1 cellular context compared by ENCODE assay signal in the genomic region with DNA sequence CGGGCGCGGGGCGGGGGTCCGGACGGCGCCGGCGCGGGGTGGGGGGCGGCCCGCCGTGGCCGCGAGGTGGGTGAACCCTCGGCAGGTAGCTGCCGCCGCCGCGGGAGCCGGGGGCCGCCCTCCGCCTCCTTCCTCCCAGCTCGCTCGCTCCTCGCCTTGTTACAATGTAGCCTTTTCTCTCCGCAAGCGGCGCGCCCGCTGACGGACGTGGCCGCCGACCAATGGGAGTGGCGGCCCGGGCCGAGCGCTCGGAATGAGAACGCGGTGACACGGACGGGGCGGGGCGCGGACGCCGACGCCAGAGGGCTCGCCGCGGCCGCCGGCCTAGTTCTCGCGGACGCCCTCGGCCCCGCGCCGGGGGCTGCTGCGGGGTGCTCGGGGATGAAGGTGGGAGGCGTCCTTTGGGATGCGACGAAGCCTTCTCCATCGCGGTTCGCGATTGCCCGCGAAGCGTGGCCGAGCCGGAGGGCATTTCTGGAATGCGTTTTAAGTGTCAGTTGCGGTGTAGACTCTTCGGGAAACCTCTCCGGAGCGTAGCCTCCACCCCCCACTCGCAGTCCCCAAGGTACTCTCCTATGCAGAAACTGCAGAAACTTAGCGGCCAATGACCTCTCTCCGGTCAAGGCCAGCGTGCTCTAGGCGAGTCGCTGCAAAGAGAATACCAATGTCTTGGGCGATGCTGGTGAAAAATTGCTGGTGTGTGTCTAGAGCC.
TF ChIP-seq lines count a peak whose summit lies in the region.

No MANE protein-coding gene starts in this region.

TF ChIP-seq in K562, 482 proteins besides CTCF, POLR2A, EP300 and RAD21 (continued from another document and continues in another):
- TF ChIP-seq, protein P1, sequence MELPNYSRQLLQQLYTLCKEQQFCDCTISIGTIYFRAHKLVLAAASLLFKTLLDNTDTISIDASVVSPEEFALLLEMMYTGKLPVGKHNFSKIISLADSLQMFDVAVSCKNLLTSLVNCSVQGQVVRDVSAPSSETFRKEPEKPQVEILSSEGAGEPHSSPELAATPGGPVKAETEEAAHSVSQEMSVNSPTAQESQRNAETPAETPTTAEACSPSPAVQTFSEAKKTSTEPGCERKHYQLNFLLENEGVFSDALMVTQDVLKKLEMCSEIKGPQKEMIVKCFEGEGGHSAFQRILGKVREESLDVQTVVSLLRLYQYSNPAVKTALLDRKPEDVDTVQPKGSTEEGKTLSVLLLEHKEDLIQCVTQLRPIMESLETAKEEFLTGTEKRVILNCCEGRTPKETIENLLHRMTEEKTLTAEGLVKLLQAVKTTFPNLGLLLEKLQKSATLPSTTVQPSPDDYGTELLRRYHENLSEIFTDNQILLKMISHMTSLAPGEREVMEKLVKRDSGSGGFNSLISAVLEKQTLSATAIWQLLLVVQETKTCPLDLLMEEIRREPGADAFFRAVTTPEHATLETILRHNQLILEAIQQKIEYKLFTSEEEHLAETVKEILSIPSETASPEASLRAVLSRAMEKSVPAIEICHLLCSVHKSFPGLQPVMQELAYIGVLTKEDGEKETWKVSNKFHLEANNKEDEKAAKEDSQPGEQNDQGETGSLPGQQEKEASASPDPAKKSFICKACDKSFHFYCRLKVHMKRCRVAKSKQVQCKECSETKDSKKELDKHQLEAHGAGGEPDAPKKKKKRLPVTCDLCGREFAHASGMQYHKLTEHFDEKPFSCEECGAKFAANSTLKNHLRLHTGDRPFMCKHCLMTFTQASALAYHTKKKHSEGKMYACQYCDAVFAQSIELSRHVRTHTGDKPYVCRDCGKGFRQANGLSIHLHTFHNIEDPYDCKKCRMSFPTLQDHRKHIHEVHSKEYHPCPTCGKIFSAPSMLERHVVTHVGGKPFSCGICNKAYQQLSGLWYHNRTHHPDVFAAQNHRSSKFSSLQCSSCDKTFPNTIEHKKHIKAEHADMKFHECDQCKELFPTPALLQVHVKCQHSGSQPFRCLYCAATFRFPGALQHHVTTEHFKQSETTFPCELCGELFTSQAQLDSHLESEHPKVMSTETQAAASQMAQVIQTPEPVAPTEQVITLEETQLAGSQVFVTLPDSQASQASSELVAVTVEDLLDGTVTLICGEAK (IDR thresholded peaks at IDR 0.05): no peak
- TF ChIP-seq, protein P1 (CRISPR knock-in tag; IDR thresholded peaks at IDR 0.05): no peak
- TF ChIP-seq DMBX1 (CRISPR knock-in tag; IDR thresholded peaks at IDR 0.05; ENCODE audit: borderline replicate concordance) (no peak), RAD51 (IDR thresholded peaks at IDR 0.05; ENCODE audit: borderline replicate concordance, low read depth) (no peak), ZNF507 (tag; conservative IDR thresholded peaks at IDR 0.05) (no peak), HDAC6 (IDR thresholded peaks at IDR 0.05; ENCODE audit: low read depth, low read length) (no peak), RBM22 (IDR thresholded peaks at IDR 0.05; ENCODE audit: low read depth, low read length, poor library complexity, severe bottlenecking) (no peak), ZNF140 (CRISPR knock-in tag; IDR thresholded peaks at IDR 0.05) (no peak), SMARCB1 (IDR thresholded peaks at IDR 0.05; ENCODE audit: insufficient read length, low read depth) (no peak), NFIC (IDR thresholded peaks at IDR 0.05) (no peak), AFF4 (CRISPR knock-in tag; IDR thresholded peaks at IDR 0.05) (no peak), BHLHE40 (IDR thresholded peaks at IDR 0.05; ENCODE audit: low read length) (no peak), MBD2 (IDR thresholded peaks at IDR 0.05; ENCODE audit: borderline replicate concordance, low read depth) (peak; percentile 53; the same call in 1 of the 2 replicates), ZNF311 (CRISPR knock-in tag; IDR thresholded peaks at IDR 0.05) (no peak), CBX2 (IDR thresholded peaks at IDR 0.05; ENCODE audit: insufficient read depth, low read length, poor library complexity, severe bottlenecking) (no peak), CBFA2T3 (IDR thresholded peaks at IDR 0.05) (no peak), ZNF77 (CRISPR knock-in tag; IDR thresholded peaks at IDR 0.05) (no peak), SUPT5H (IDR thresholded peaks at IDR 0.05) (no peak), NFE2 (IDR thresholded peaks at IDR 0.05; ENCODE audit: low read depth) (no peak), RREB1 (CRISPR knock-in tag; IDR thresholded peaks at IDR 0.05) (no peak), POLR2AphosphoS2 (IDR thresholded peaks at IDR 0.05; ENCODE audit: low read length) (no peak), FOS (IDR thresholded peaks at IDR 0.05; ENCODE audit: extremely low read depth, insufficient read length) (peak; percentile 76), PYGO2 (tag; IDR thresholded peaks at IDR 0.05) (no peak)
- TF ChIP-seq, protein P2, sequence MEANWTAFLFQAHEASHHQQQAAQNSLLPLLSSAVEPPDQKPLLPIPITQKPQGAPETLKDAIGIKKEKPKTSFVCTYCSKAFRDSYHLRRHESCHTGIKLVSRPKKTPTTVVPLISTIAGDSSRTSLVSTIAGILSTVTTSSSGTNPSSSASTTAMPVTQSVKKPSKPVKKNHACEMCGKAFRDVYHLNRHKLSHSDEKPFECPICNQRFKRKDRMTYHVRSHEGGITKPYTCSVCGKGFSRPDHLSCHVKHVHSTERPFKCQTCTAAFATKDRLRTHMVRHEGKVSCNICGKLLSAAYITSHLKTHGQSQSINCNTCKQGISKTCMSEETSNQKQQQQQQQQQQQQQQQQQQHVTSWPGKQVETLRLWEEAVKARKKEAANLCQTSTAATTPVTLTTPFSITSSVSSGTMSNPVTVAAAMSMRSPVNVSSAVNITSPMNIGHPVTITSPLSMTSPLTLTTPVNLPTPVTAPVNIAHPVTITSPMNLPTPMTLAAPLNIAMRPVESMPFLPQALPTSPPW (CRISPR knock-in tag; IDR thresholded peaks at IDR 0.05): peak; percentile 87
- TF ChIP-seq, protein P3, sequence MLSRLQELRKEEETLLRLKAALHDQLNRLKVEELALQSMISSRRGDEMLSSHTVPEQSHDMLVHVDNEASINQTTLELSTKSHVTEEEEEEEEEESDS (CRISPR knock-in tag; IDR thresholded peaks at IDR 0.05): no peak
- TF ChIP-seq, protein P4, sequence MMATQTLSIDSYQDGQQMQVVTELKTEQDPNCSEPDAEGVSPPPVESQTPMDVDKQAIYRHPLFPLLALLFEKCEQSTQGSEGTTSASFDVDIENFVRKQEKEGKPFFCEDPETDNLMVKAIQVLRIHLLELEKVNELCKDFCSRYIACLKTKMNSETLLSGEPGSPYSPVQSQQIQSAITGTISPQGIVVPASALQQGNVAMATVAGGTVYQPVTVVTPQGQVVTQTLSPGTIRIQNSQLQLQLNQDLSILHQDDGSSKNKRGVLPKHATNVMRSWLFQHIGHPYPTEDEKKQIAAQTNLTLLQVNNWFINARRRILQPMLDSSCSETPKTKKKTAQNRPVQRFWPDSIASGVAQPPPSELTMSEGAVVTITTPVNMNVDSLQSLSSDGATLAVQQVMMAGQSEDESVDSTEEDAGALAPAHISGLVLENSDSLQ (IDR thresholded peaks at IDR 0.05): peak; percentile 98
- TF ChIP-seq, protein P5, sequence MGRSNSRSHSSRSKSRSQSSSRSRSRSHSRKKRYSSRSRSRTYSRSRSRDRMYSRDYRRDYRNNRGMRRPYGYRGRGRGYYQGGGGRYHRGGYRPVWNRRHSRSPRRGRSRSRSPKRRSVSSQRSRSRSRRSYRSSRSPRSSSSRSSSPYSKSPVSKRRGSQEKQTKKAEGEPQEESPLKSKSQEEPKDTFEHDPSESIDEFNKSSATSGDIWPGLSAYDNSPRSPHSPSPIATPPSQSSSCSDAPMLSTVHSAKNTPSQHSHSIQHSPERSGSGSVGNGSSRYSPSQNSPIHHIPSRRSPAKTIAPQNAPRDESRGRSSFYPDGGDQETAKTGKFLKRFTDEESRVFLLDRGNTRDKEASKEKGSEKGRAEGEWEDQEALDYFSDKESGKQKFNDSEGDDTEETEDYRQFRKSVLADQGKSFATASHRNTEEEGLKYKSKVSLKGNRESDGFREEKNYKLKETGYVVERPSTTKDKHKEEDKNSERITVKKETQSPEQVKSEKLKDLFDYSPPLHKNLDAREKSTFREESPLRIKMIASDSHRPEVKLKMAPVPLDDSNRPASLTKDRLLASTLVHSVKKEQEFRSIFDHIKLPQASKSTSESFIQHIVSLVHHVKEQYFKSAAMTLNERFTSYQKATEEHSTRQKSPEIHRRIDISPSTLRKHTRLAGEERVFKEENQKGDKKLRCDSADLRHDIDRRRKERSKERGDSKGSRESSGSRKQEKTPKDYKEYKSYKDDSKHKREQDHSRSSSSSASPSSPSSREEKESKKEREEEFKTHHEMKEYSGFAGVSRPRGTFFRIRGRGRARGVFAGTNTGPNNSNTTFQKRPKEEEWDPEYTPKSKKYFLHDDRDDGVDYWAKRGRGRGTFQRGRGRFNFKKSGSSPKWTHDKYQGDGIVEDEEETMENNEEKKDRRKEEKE (IDR thresholded peaks at IDR 0.05; ENCODE audit: borderline replicate concordance in 1 of 2, control insufficient read depth in 1 of 2, low read depth in 2 of 2, low read length in 1 of 2): no peak
